Comparison of ENCODE assay signal across 11 cellular contexts in genomic region chr13:40980466-40980865, GRCh38. TPM values are rescaled to one million over a fixed set of nuclear protein-coding genes. Genes with fewer than 3 reads are reported as not detected.
A peak's percentile ranks its signal among the peaks of the same experiment; 100 is the strongest.
DNase-seq lines count a peak whose midpoint lies in the region; ATAC-seq and TF ChIP-seq lines count a peak whose summit lies in the region.
"Had no signal": no experiment of that assay in that cellular context is flagged by ENCODE, and none has a peak within 500 bp of the region (broad histone marks: within the 10 kb centered on the region; RNA-seq: fewer than 3 reads in every experiment).

No MANE protein-coding gene starts in this region.

- no peaks in the 10 kb centered on the region for H3F3A ChIP-seq in neural progenitor cell (ENCODE audit: low read depth)

- peak in 1 of 8 donors; percentile 21 for ATAC-seq in heart right ventricle
- no peak for ATAC-seq in left cardiac atrium
- ATAC-seq in left lung: no peak
- ATAC-seq in upper lobe of right lung: no peak

- H3K79me2 ChIP-seq in neural progenitor cell (ENCODE audit: low read depth): no peaks in the 10 kb centered on the region

- no peaks in the 10 kb centered on the region for H3K9me3 ChIP-seq in heart right ventricle
- no peaks in the 10 kb centered on the region for H3K9me3 ChIP-seq in left lung
- no peaks in the 10 kb centered on the region for H3K9me3 ChIP-seq in upper lobe of right lung
- H3K9me3 ChIP-seq in neural progenitor cell (ENCODE audit: low read depth): no peaks in the 10 kb centered on the region

- H3K27me3 Mint-ChIP-seq in activated CD4-positive, alpha-beta memory T cell treated with anti-CD3 and anti-CD28 coated beads, Interleukin-2, amount 10 ng/mL, durations not matched to agents 7 days and 5 days: no peaks in the 10 kb centered on the region
- no peaks in the 10 kb centered on the region for H3K27me3 Mint-ChIP-seq in neural progenitor cell (ENCODE audit: insufficient read depth, low read depth)

- H3K27me3 ChIP-seq in heart right ventricle: no peaks in the 10 kb centered on the region
- H3K27me3 ChIP-seq in left lung: no peaks in the 10 kb centered on the region
- no peaks in the 10 kb centered on the region for H3K27me3 ChIP-seq in upper lobe of right lung
- no peaks in the 10 kb centered on the region for H3K27me3 ChIP-seq in neural progenitor cell

- H3K4me3 ChIP-seq in heart right ventricle (peak overlapping the region in 9 of 10 donors; percentile 22 to 54 (median 46)), left lung (peak overlapping the region in 1 of 2 donors; percentile 40), upper lobe of right lung (peak overlapping the region; percentile 44), neural progenitor cell (no peak overlapping the region)

- H3K9ac ChIP-seq in neural progenitor cell: no peak overlapping the region

- H3K9me3 Mint-ChIP-seq in activated CD4-positive, alpha-beta memory T cell treated with anti-CD3 and anti-CD28 coated beads, Interleukin-2, amount 10 ng/mL, durations not matched to agents 7 days and 5 days: no peaks in the 10 kb centered on the region
- H3K9me3 Mint-ChIP-seq in neural progenitor cell: no peaks in the 10 kb centered on the region

- POLR2A ChIA-PET in activated CD4-positive, alpha-beta memory T cell treated with anti-CD3 and anti-CD28 coated beads, Interleukin-2, amount 10 ng/mL, durations not matched to agents 7 days and 5 days (lab: Charles Lee): interaction anchor here (0.8 to 14.2 kb wide), 4 partner anchors 8 to 33 kb away, joined by 3 to 445 read pairs (median 4); partner anchors contain the start of gene ELF1

- H3K27ac ChIP-seq in heart right ventricle: peak overlapping the region in 5 of 10 donors; percentile 85 to 91 (median 88)
- peak overlapping the region; percentile 86 to 90 for H3K27ac ChIP-seq in left lung
- H3K27ac ChIP-seq in upper lobe of right lung: peak overlapping the region; percentile 89
- H3K27ac ChIP-seq in neural progenitor cell: no peak overlapping the region

- H3K4me2 ChIP-seq in neural progenitor cell: no peak overlapping the region

- H3K4me3 Mint-ChIP-seq in activated CD4-positive, alpha-beta memory T cell treated with anti-CD3 and anti-CD28 coated beads, Interleukin-2, amount 10 ng/mL, durations not matched to agents 7 days and 5 days: peak overlapping the region; percentile 80
- no peak overlapping the region for H3K4me3 Mint-ChIP-seq in neural progenitor cell

- peaks cover 67% of the 10 kb centered on the region for H3K36me3 Mint-ChIP-seq in activated CD4-positive, alpha-beta memory T cell treated with anti-CD3 and anti-CD28 coated beads, Interleukin-2, amount 10 ng/mL, durations not matched to agents 7 days and 5 days (ENCODE audit: low read depth)
- H3K36me3 Mint-ChIP-seq in neural progenitor cell: no peaks in the 10 kb centered on the region

- peak overlapping the region; percentile 92 for H3K27ac Mint-ChIP-seq in activated CD4-positive, alpha-beta memory T cell treated with anti-CD3 and anti-CD28 coated beads, Interleukin-2, amount 10 ng/mL, durations not matched to agents 7 days and 5 days
- no peak overlapping the region for H3K27ac Mint-ChIP-seq in neural progenitor cell

- DNase-seq in heart right ventricle (no peak), left cardiac atrium (no peak), left lung (no peak), upper lobe of right lung (no peak), neural progenitor cell (ENCODE audit: low spot score) (no peak), 8988T (no peak)
- DNase-seq in activated CD4-positive, alpha-beta memory T cell treated with anti-CD3 and anti-CD28 coated beads, Interleukin-2, amount 10 ng/mL, durations not matched to agents 7 days and 5 days: no peak
- no peak for DNase-seq in stimulated activated CD8-positive, alpha-beta memory T cell treated with anti-CD3 and anti-CD28 coated beads, Interleukin-4, amount 100 ng/mL, for 48 hours
- DNase-seq: activated CD8-positive, alpha-beta memory T cell treated with anti-CD3 and anti-CD28 coated beads, Interleukin-2, amount 50 U/mL, for 4 hours; NCI-H2029 treated with DMSO at 0.1 percent for 48 hours; occipital lobe had no signal

- no peaks in the 10 kb centered on the region for H4K20me1 ChIP-seq in neural progenitor cell (ENCODE audit: low read depth)

- no peak for TF ChIP-seq CTCF in heart right ventricle (IDR thresholded peaks at IDR 0.05)
- no peak for TF ChIP-seq CTCF in left lung (IDR thresholded peaks at IDR 0.05)
- TF ChIP-seq CTCF in upper lobe of right lung (IDR thresholded peaks at IDR 0.05): no peak
- TF ChIP-seq CTCF in neural progenitor cell (IDR thresholded peaks at IDR 0.05): no peak

- H3K36me3 ChIP-seq in heart right ventricle (peaks cover 0 to 14% (median 0%) of the 10 kb centered on the region in 9 donors), left lung (peaks cover 0 to 7% of the 10 kb centered on the region in 2 donors), upper lobe of right lung (peaks cover 8% of the 10 kb centered on the region), neural progenitor cell (no peaks in the 10 kb centered on the region)

- CTCF ChIA-PET in activated CD4-positive, alpha-beta memory T cell treated with anti-CD3 and anti-CD28 coated beads, Interleukin-2, amount 10 ng/mL, durations not matched to agents 7 days and 5 days (lab: Charles Lee): interaction anchor here (1.8 to 2.1 kb wide), 2 partner anchors 36 to 79 kb away, joined by 4 to 5 read pairs; no protein-coding TSS in a partner anchor

- H2AFZ ChIP-seq in neural progenitor cell (replicated peaks): no peak overlapping the region

- H3K4me1 ChIP-seq in heart right ventricle: peaks cover 4 to 96% (median 83%) of the 10 kb centered on the region in 9 donors
- H3K4me1 ChIP-seq in left lung: peaks cover 17 to 98% of the 10 kb centered on the region in 2 donors
- peaks cover 68% of the 10 kb centered on the region for H3K4me1 ChIP-seq in upper lobe of right lung
- no peaks in the 10 kb centered on the region for H3K4me1 ChIP-seq in neural progenitor cell

- intact Hi-C loops in heart right ventricle (cut with DNase I): loop anchor here in 6 of 10 donors (5.0 to 10.0 kb wide), 3 partner anchors 33 to 82 kb away; partner anchors contain the start of gene WBP4 (in 1 of the 6)
- intact Hi-C loops in left cardiac atrium (cut with DNase I): loop anchor here in 1 of 2 donors (5.0 kb wide), 1 partner anchor 77 kb away; no protein-coding TSS in a partner anchor
- intact Hi-C loops in left lung (cut with DNase I): no loop called here
- intact Hi-C loops in upper lobe of right lung (cut with DNase I): no loop called here

- peaks cover 58% of the 10 kb centered on the region for H3K4me1 Mint-ChIP-seq in activated CD4-positive, alpha-beta memory T cell treated with anti-CD3 and anti-CD28 coated beads, Interleukin-2, amount 10 ng/mL, durations not matched to agents 7 days and 5 days
- H3K4me1 Mint-ChIP-seq in neural progenitor cell: peaks cover 2% of the 10 kb centered on the region

RNA-seq across cellular contexts. Expression of gene ELF1, which starts 38.6 kb away (rescaled TPM):
- 10 to 100 TPM; 31.1 to 60.5 (median 39.5) TPM for total RNA-seq in heart right ventricle
- polyA plus RNA-seq in heart right ventricle: 10 to 100 TPM in 1 of 2 donors, 1 to 10 TPM in 1; 9.9 to 10.4 TPM
- total RNA-seq in left cardiac atrium: 10 to 100 TPM; 40.1 to 50.7 TPM
- total RNA-seq in activated CD4-positive, alpha-beta memory T cell treated with anti-CD3 and anti-CD28 coated beads, Interleukin-2, amount 10 ng/mL, durations not matched to agents 7 days and 5 days: 100 to 1,000 TPM; 159 to 169 TPM
- 10 to 100 TPM; 58.5 to 84.6 TPM for total RNA-seq in left lung
- total RNA-seq in upper lobe of right lung: 81.5 TPM
- total RNA-seq in neural progenitor cell (ENCODE audit: low replicate concordance): 9.3 and 17.2 TPM in 2 replicates

Comparison
In these comparisons a context has a peak if more than half of its experiments do, and no peak if none do; other contexts are left out.
1. intact Hi-C loops: an anchor here in heart right ventricle (5.0 to 10.0 kb wide); none called in left lung and upper lobe of right lung.